ENCODE assay signal across 8 cellular contexts in genomic region chr1:110672753-110673108, GRCh38. TPM values are rescaled to one million over a fixed set of nuclear protein-coding genes. Genes with fewer than 3 reads are reported as not detected.
A peak's percentile ranks its signal among the peaks of the same experiment; 100 is the strongest.
DNase-seq lines count a peak whose midpoint lies in the region; ATAC-seq and TF ChIP-seq lines count a peak whose summit lies in the region.

No MANE protein-coding gene starts in this region.

- no peaks in the 10 kb centered on the region for H3F3A ChIP-seq in GM23248 (ENCODE audit: insufficient read depth)

- H3K27me3 Mint-ChIP-seq in activated CD4-positive, alpha-beta T cell treated with anti-CD3 and anti-CD28 coated beads for 36 hours, result no peaks in the 10 kb centered on the region
- peaks cover 78% of the 10 kb centered on the region for H3K27me3 Mint-ChIP-seq in neural crest cell (ENCODE audit: low read depth)

- H3K36me3 ChIP-seq in GM23248 (ENCODE audit: low read depth), result no peaks in the 10 kb centered on the region

- no peak overlapping the region for H3K4me3 ChIP-seq in GM23248

- H4K20me1 ChIP-seq in GM23248 (ENCODE audit: insufficient read depth), result no peaks in the 10 kb centered on the region

- no peak overlapping the region for H3K4me2 ChIP-seq in GM23248 (ENCODE audit: unreplicated experiment)

- no peaks in the 10 kb centered on the region for H3K79me2 ChIP-seq in GM23248 (ENCODE audit: insufficient read depth)

- no peaks in the 10 kb centered on the region for H3K9me2 ChIP-seq in GM23248 (ENCODE audit: insufficient read depth)

- peaks cover 62% of the 10 kb centered on the region for H3K27me3 ChIP-seq in GM23248 (replicated peaks; ENCODE audit: insufficient read depth)

- H3K4me1 Mint-ChIP-seq in activated CD4-positive, alpha-beta T cell treated with anti-CD3 and anti-CD28 coated beads for 36 hours, result peaks cover 46% of the 10 kb centered on the region
- peaks cover 30% of the 10 kb centered on the region for H3K4me1 Mint-ChIP-seq in neural crest cell

- TF ChIP-seq CTCF in neural crest cell (conservative IDR thresholded peaks at IDR 0.05), result no peak

- 12 to 15% methylated on average over 4 of the region's 4 CpGs for WGBS in GM23248 (ENCODE audit: low coverage in 1 of 2, low lambda C conversion rate in 2 of 2, missing lambda C conversion rate in 2 of 2), 2 experiments

- intact Hi-C loops in activated CD4-positive, alpha-beta T cell treated with anti-CD3 and anti-CD28 coated beads for 36 hours (cut with DNase I, micrococcal nuclease), result loop anchor here (1.0 to 10.0 kb wide), 17 partner anchors 25 to 1950 kb away; partner anchors contain the start of genes CEPT1 (in 1 of the 2), DENND2D (in 1 of the 2), DRAM2 (in 1 of the 2) and KCNC4 (in 1 of the 2)

- H3K27ac ChIP-seq in GM23248, result no peak overlapping the region

- CTCF ChIA-PET in activated CD4-positive, alpha-beta T cell treated with anti-CD3 and anti-CD28 coated beads for 36 hours (lab: Charles Lee), result interaction anchor here (0.6 to 3.4 kb wide), 9 partner anchors 26 to 931 kb away, joined by 3 to 18 read pairs (median 4); no protein-coding TSS in a partner anchor

- H3K4me1 ChIP-seq in GM23248 (ENCODE audit: insufficient read depth), result no peaks in the 10 kb centered on the region

- H3K27ac Mint-ChIP-seq in activated CD4-positive, alpha-beta T cell treated with anti-CD3 and anti-CD28 coated beads for 36 hours, result peak overlapping the region; percentile 99
- H3K27ac Mint-ChIP-seq in neural crest cell (ENCODE audit: unreplicated experiment), result no peak overlapping the region

- H3K4me3 Mint-ChIP-seq in activated CD4-positive, alpha-beta T cell treated with anti-CD3 and anti-CD28 coated beads for 36 hours, result peak overlapping the region; percentile 99
- H3K4me3 Mint-ChIP-seq in neural crest cell, result peak overlapping the region; percentile 76

- no peaks in the 10 kb centered on the region for H3K9me3 Mint-ChIP-seq in activated CD4-positive, alpha-beta T cell treated with anti-CD3 and anti-CD28 coated beads for 36 hours (ENCODE audit: low read depth)
- H3K9me3 Mint-ChIP-seq in neural crest cell, result no peaks in the 10 kb centered on the region

- peaks cover 29% of the 10 kb centered on the region for H3K36me3 Mint-ChIP-seq in activated CD4-positive, alpha-beta T cell treated with anti-CD3 and anti-CD28 coated beads for 36 hours (ENCODE audit: low read depth)
- peaks cover 4% of the 10 kb centered on the region for H3K36me3 Mint-ChIP-seq in neural crest cell (ENCODE audit: low read depth)

- POLR2A ChIA-PET in activated CD4-positive, alpha-beta T cell treated with anti-CD3 and anti-CD28 coated beads for 36 hours (lab: Charles Lee), result interaction anchor here (0.6 to 2.8 kb wide), 11 partner anchors 25 to 544 kb away, joined by 3 to 38 read pairs (median 3); partner anchors contain the start of gene RBM15

- H3K9me3 ChIP-seq in GM23248 (ENCODE audit: low read depth), result no peaks in the 10 kb centered on the region

- H2AFZ ChIP-seq in GM23248, result no peak overlapping the region

- DNase-seq in activated CD4-positive, alpha-beta T cell treated with anti-CD3 and anti-CD28 coated beads for 36 hours, result peak; percentile 40
- no peak for DNase-seq in activated CD4-positive, alpha-beta T cell treated with anti-CD3 and anti-CD28 coated beads for 4 hours
- peak; percentile 14 for DNase-seq in activated CD8-positive, alpha-beta memory T cell treated with anti-CD3 and anti-CD28 coated beads, Interleukin-2, amount 50 U/mL, for 4 hours
- DNase-seq in neural crest cell (ENCODE audit: low read depth, low spot score) (no peak), NCI-H1105 treated with DMSO at 0.1 percent for 48 hours (lab: John Stamatoyannopoulos, UW) (no peak), NCI-H1417 (lab: John Stamatoyannopoulos, UW) (no peak), GM23248 (no peak)

- ATAC-seq in activated CD4-positive, alpha-beta T cell treated with anti-CD3 and anti-CD28 coated beads for 36 hours, result peak; percentile 52
- peak; percentile 50 for ATAC-seq in HG03135 (IDR thresholded peaks at IDR 0.05; ENCODE audit: unreplicated experiment)

- no peak overlapping the region for H3K9ac ChIP-seq in GM23248

- in situ Hi-C loops in GM23248 (cut with MboI), result no loop called here

RNA-seq across cellular contexts. Expression of gene KCNA3, which starts 2.0 kb away (rescaled TPM):
- 10 to 100 TPM; 20.0 to 20.5 TPM for total RNA-seq in activated CD4-positive, alpha-beta T cell treated with anti-CD3 and anti-CD28 coated beads for 36 hours
- 2.8 TPM in 2 replicates for total RNA-seq in neural crest cell
- total RNA-seq in GM23248 (2014; rRNA removed; shearing (Covaris generic)), result not detected in 2 replicates
- not detected in 2 replicates for polyA plus RNA-seq in GM23248 (2016; fragmentation: Nextera tagmentation; extraction: Ambion mirVana)

Comparison
In these comparisons a context has a peak if more than half of its experiments do, and no peak if none do; other contexts are left out.
1. DNase-seq: peak in activated CD4-positive, alpha-beta T cell treated with anti-CD3 and anti-CD28 coated beads for 36 hours (single experiment) and activated CD8-positive, alpha-beta memory T cell treated with anti-CD3 and anti-CD28 coated beads, Interleukin-2, amount 50 U/mL, for 4 hours (single experiment); none in activated CD4-positive, alpha-beta T cell treated with anti-CD3 and anti-CD28 coated beads for 4 hours (0 of 2), neural crest cell (single experiment), NCI-H1105 treated with DMSO at 0.1 percent for 48 hours (single experiment), NCI-H1417 (0 of 3) and GM23248 (single experiment).